ENCODE assay signal across 14 cellular contexts in the genomic region with DNA sequence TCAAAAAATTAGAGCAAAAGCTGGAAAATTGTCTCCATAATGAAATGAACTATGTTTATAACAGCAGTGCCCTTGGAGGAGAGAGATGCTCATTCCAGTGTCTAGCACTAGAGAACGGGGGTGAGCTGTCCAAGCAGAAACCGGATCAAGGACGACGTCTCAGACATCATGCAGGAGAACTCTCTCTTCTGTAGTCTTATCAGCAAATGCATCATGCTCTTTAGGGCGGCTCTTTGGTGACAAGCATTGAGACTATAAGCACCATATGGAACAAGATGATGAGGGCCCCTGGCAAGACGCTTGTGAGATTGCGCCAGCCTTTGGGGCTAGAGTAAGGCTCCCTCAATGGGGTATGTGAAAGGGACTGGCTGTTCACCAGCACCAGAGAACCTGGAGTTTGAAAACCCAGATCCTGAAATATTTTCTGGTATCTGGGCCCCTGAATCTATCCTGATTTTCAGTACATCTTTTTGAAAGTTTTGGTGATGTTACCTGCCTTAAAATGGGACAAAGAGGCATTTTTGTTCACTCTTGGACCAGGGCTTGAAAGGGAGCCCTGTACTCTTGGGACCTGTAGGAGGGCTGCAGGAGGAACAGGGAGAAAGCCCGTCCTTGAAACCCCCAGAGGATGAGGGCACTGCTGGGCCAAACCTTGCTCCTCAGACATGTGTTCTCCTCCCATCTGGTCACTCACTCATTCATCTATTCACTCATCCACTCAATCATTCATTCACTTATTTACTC.
A peak's percentile ranks its signal among the peaks of the same experiment; 100 is the strongest.
DNase-seq lines count a peak whose midpoint lies in the region; ATAC-seq and TF ChIP-seq lines count a peak whose summit lies in the region.
"Had no signal": no experiment of that assay in that cellular context is flagged by ENCODE, and none has a peak within 500 bp of the region (broad histone marks: within the 10 kb centered on the region; RNA-seq: fewer than 3 reads in every experiment).

No MANE protein-coding gene starts in this region.

- H3K36me3 ChIP-seq in right atrium auricular region (no peaks in the 10 kb centered on the region), Panc1 (ENCODE audit: control insufficient read depth, insufficient read depth, low read length) (no peaks in the 10 kb centered on the region)
- H3K36me3 ChIP-seq: HAP-1 had no signal

- H3K27ac Mint-ChIP-seq in stimulated activated naive CD8-positive, alpha-beta T cell treated with anti-CD3 and anti-CD28 coated beads, Interleukin-15, amount 100 ng/mL, for 72 hours = no peak overlapping the region
- H3K27ac Mint-ChIP-seq: CD14-positive monocyte; CD8-positive, alpha-beta T cell; GM23338 had no signal

- intact Hi-C loops in cardiac septum (cut with DNase I) (no loop called here), Panc1 (cut with micrococcal nuclease; ENCODE audit: unreplicated experiment) (no loop called here)

- CTCF ChIA-PET in Panc1 (lab: Charles Lee) = no interaction called here

- no peak overlapping the region for H3K4me3 Mint-ChIP-seq in stimulated activated naive CD8-positive, alpha-beta T cell treated with anti-CD3 and anti-CD28 coated beads, Interleukin-15, amount 100 ng/mL, for 72 hours
- H3K4me3 Mint-ChIP-seq: CD14-positive monocyte; CD8-positive, alpha-beta T cell; GM23338 had no signal

- no peak overlapping the region for H3K4me3 ChIP-seq in right atrium auricular region
- H3K4me3 ChIP-seq in Panc1 (ENCODE audit: low read depth in 2 of 2, low read length in 2 of 2) = no peak overlapping the region
- H3K4me3 ChIP-seq: GM23338, HAP-1 had no signal

- POLR2A ChIA-PET in Panc1 (lab: Charles Lee) = no interaction called here

- H3K4me1 ChIP-seq in right atrium auricular region = no peaks in the 10 kb centered on the region
- no peaks in the 10 kb centered on the region for H3K4me1 ChIP-seq in Panc1 (ENCODE audit: control insufficient read depth, insufficient read depth, low read length)
- no peaks in the 10 kb centered on the region for H3K4me1 ChIP-seq in foreskin keratinocyte
- H3K4me1 ChIP-seq: HAP-1 had no signal

- no peaks in the 10 kb centered on the region for H3K27me3 Mint-ChIP-seq in stimulated activated naive CD8-positive, alpha-beta T cell treated with anti-CD3 and anti-CD28 coated beads, Interleukin-15, amount 100 ng/mL, for 72 hours

- no TSS peak for BruUV-seq in Panc1 (replicated peaks; lab: Mats Ljungman, UMichigan)

- no peak overlapping the region for H3K27ac ChIP-seq in right atrium auricular region
- no peak overlapping the region for H3K27ac ChIP-seq in Panc1 (ENCODE audit: low read length)
- H3K27ac ChIP-seq in foreskin keratinocyte = no peak overlapping the region

- in situ Hi-C loops in Panc1 (cut with HindIII; ENCODE audit: low pct_unique_long_range_greater_than_20kb, low sequenced_read_pairs) = no loop called here

- no peaks in the 10 kb centered on the region for H3K4me1 Mint-ChIP-seq in stimulated activated naive CD8-positive, alpha-beta T cell treated with anti-CD3 and anti-CD28 coated beads, Interleukin-15, amount 100 ng/mL, for 72 hours
- H3K4me1 Mint-ChIP-seq: CD14-positive monocyte had no signal

- no peaks in the 10 kb centered on the region for H3K27me3 ChIP-seq in right atrium auricular region
- H3K27me3 ChIP-seq in Panc1 (ENCODE audit: control insufficient read depth, insufficient read depth, low read length) = peaks cover 10% of the 10 kb centered on the region
- H3K27me3 ChIP-seq in foreskin keratinocyte = no peaks in the 10 kb centered on the region

- no peak for TF ChIP-seq CTCF in right atrium auricular region (IDR thresholded peaks at IDR 0.05)
- TF ChIP-seq CTCF in Panc1 (IDR thresholded peaks at IDR 0.05) = no peak
- no peak for TF ChIP-seq CTCF in foreskin keratinocyte (conservative IDR thresholded peaks at IDR 0.05)

- DNase-seq in right atrium auricular region (ENCODE audit: low spot score) (peak; percentile 52), cardiac septum (ENCODE audit: low spot score) (no peak), Panc1 (ENCODE audit: low read depth, low spot score) (no peak), foreskin keratinocyte (peak in 1 of 2 donors; percentile 1), DMS114 treated with DMSO at 0.1 percent for 48 hours (lab: John Stamatoyannopoulos, UW; ENCODE audit: unreplicated experiment) (no peak), NCI-H2227 treated with DMSO at 0.1 percent for 48 hours (lab: John Stamatoyannopoulos, UW) (no peak)
- DNase-seq in stimulated activated naive CD8-positive, alpha-beta T cell treated with anti-CD3 and anti-CD28 coated beads, Interleukin-15, amount 100 ng/mL, for 72 hours = no peak
- DNase-seq: CD8-positive, alpha-beta T cell; COR-L47; DMS79 treated with DMSO at 0.1 percent for 48 hours; EL had no signal

- no peaks in the 10 kb centered on the region for H3K9me3 Mint-ChIP-seq in stimulated activated naive CD8-positive, alpha-beta T cell treated with anti-CD3 and anti-CD28 coated beads, Interleukin-15, amount 100 ng/mL, for 72 hours
- H3K9me3 Mint-ChIP-seq: CD8-positive, alpha-beta T cell; GM23338 had no signal

- ATAC-seq in Panc1 (peak; percentile 68), foreskin keratinocyte (peak; percentile 10)
- ATAC-seq in stimulated activated naive CD8-positive, alpha-beta T cell treated with anti-CD3 and anti-CD28 coated beads, Interleukin-15, amount 100 ng/mL, for 72 hours = peak; percentile 35
- ATAC-seq: CD8-positive, alpha-beta T cell; GM23338 had no signal

- H3K9me3 ChIP-seq in right atrium auricular region (no peaks in the 10 kb centered on the region), Panc1 (ENCODE audit: control insufficient read depth, insufficient read depth, low read depth, low read length) (no peaks in the 10 kb centered on the region; the same call in 1 of the 2 replicates)
- H3K9me3 ChIP-seq: HAP-1 had no signal

Comparison
In these comparisons a context has a peak if more than half of its experiments do, and no peak if none do; other contexts are left out.
1. ATAC-seq: peak in every context shown above with its lines; median percentile 68 in Panc1; 35 in stimulated activated naive CD8-positive, alpha-beta T cell treated with anti-CD3 and anti-CD28 coated beads, Interleukin-15, amount 100 ng/mL, for 72 hours; 10 in foreskin keratinocyte.